Comparison of ENCODE assay signal across 29 cellular contexts in the genomic region with DNA sequence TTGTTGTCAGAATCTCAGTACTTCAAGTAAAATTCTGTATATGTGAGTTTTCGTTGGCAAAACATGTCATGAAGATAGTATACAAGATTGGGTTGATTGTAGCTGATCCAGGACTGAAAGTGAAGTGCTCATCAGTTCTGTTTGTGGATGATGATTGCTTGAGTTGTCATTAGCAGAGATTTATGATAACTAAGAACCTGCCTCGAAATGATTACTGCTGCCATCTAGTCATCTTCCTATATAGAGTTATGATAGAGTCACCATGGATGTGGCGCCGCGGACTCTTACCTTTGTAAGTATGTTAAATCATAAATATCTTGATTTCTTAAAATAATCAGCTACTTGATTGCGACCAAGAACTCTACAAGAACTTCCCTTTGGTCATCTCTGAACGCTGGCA. TPM values are rescaled to one million over a fixed set of nuclear protein-coding genes. Genes with fewer than 3 reads are reported as not detected.
"Had no signal": no experiment of that assay in that cellular context is flagged by ENCODE, and none has a peak within 500 bp of the region (broad histone marks: within the 10 kb centered on the region; RNA-seq: fewer than 3 reads in every experiment).

No MANE protein-coding gene starts in this region.

- H2AFZ ChIP-seq: neural progenitor cell, parathyroid adenoma had no signal

- DNase-seq: hypothalamus; immature natural killer cell; kidney; left colon; left lung; lower lobe of right lung; mammary epithelial cell; mesenchymal stem cell; naive thymus-derived CD8-positive, alpha-beta T cell; nephron progenitor cell; occipital lobe; right cardiac atrium; small intestine; spleen; stimulated activated CD4-positive, alpha-beta T cell treated with anti-CD3 and anti-CD28 coated beads, Interleukin-4, amount 100 ng/mL, for 24 hours; stimulated activated naive CD4-positive, alpha-beta T cell; tibial artery; trophoblast cell; upper lobe of right lung had no signal

- H3K9ac ChIP-seq: neural progenitor cell, parathyroid adenoma had no signal

- H3K4me1 ChIP-seq: left lung, lower lobe of right lung, parathyroid adenoma, spleen, suprapubic skin, upper lobe of right lung, vagina had no signal

- H3K4me2 ChIP-seq: neural progenitor cell had no signal

- H3K4me3 ChIP-seq: left lung, lower lobe of right lung, neural progenitor cell, spleen, suprapubic skin, thoracic aorta, tibial artery, upper lobe of right lung, vagina had no signal

- H3K36me3 ChIP-seq: neural progenitor cell, thoracic aorta, tibial artery, vagina had no signal

- H3K27me3 ChIP-seq: left lung, neural progenitor cell, neutrophil, spleen, suprapubic skin, tibial artery, upper lobe of right lung, vagina had no signal

- ATAC-seq: left colon; left lung; lower lobe of right lung; naive thymus-derived CD8-positive, alpha-beta T cell; right cardiac atrium; sciatic nerve; upper lobe of right lung had no signal

- H3K27ac ChIP-seq: left lung, lower lobe of right lung, neural progenitor cell, neutrophil, parathyroid adenoma, spleen, suprapubic skin, thoracic aorta, tibial artery, upper lobe of right lung, vagina had no signal

- H3K79me2 ChIP-seq: parathyroid adenoma had no signal

- H3K9me3 ChIP-seq: left lung, lower lobe of right lung, neutrophil, spleen, suprapubic skin, thoracic aorta, tibial artery, upper lobe of right lung, vagina had no signal

RNA-seq across cellular contexts. Expression of gene MYO18B, which starts 27.9 kb away (rescaled TPM):
- total RNA-seq: lower lobe of right lung, osteocyte, pulmonary artery endothelial cell, renal cortical epithelial cell, sciatic nerve, vagina had no signal
